ENCODE assay signal across 1 cellular context in the genomic region with DNA sequence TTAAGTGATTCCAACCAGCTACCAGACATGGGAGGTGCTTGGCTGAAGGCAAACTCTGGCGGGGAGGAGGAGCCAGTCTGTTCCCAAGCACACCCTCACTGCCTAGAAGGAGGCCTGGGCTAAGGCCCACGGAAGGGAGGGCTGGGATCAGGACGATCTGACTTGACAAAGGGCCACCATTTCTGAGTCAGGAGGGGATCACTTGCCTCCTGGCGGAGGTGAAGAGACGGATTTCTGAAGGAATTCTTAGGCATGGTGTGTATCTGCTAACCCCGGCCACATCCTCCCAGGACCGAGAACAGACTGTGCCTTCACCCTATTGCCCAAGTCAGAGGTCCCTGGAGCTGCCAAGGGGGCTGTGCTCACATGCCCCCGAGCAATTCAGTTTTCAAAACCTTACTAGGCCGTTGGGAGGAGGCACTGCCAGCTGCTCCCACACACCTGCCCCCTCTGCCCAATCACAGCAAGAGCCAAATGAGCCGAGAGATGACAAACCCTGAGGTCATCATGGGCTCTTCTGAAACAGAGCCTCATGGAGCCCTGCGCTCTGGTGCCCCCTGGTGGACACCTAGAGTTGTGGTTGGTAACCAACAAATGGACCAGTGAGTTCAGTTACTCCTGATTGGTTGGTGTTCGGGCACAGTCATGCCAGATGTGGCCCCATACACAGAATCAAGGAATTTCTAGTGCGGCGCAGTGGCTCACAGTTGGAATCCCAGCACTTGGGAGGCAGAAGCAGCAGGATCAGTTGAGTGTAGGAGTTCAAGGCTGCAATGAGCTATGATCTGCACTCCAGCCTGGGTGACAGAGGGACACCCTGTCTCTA.
TF ChIP-seq lines count a peak whose summit lies in the region.

No MANE protein-coding gene starts in this region.

TF ChIP-seq in WTC11, 78 proteins besides CTCF, POLR2A, EP300 and RAD21 (continued from another document):
- TF ChIP-seq ZBTB43 (CRISPR knock-in tag; IDR thresholded peaks at IDR 0.05) (peak; percentile 44; the same call in 1 of the 2 replicates), SP1 (CRISPR knock-in tag; conservative IDR thresholded peaks at IDR 0.05) (peak; percentile 60; the same call in 1 of the 2 replicates), KAT7 (CRISPR knock-in tag; IDR thresholded peaks at IDR 0.05; ENCODE audit: borderline replicate concordance) (no peak), TEAD1 (CRISPR knock-in tag; IDR thresholded peaks at IDR 0.05) (no peak), E2F1 (CRISPR knock-in tag; IDR thresholded peaks at IDR 0.05) (no peak), SOX15 (CRISPR knock-in tag; IDR thresholded peaks at IDR 0.05) (no peak), MAX (CRISPR knock-in tag; IDR thresholded peaks at IDR 0.05) (peak; percentile 75; the same call in 1 of the 2 replicates), NFYB (CRISPR knock-in tag; conservative IDR thresholded peaks at IDR 0.05; ENCODE audit: low read depth) (peak; percentile 64), ZBTB21 (CRISPR knock-in tag; IDR thresholded peaks at IDR 0.05; ENCODE audit: borderline replicate concordance) (peak; percentile 77), ZNF317 (CRISPR knock-in tag; IDR thresholded peaks at IDR 0.05; ENCODE audit: borderline replicate concordance, low read depth) (no peak), MXD4 (CRISPR knock-in tag; IDR thresholded peaks at IDR 0.05; ENCODE audit: borderline replicate concordance) (no peak), PRDM15 (CRISPR knock-in tag; IDR thresholded peaks at IDR 0.05) (peak; percentile 93)
- TF ChIP-seq, protein P1, sequence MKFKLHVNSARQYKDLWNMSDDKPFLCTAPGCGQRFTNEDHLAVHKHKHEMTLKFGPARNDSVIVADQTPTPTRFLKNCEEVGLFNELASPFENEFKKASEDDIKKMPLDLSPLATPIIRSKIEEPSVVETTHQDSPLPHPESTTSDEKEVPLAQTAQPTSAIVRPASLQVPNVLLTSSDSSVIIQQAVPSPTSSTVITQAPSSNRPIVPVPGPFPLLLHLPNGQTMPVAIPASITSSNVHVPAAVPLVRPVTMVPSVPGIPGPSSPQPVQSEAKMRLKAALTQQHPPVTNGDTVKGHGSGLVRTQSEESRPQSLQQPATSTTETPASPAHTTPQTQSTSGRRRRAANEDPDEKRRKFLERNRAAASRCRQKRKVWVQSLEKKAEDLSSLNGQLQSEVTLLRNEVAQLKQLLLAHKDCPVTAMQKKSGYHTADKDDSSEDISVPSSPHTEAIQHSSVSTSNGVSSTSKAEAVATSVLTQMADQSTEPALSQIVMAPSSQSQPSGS (CRISPR knock-in tag; IDR thresholded peaks at IDR 0.05; ENCODE audit: borderline replicate concordance, low read depth): no peak; the same call in 1 of the 2 replicates
